In the genomic region with DNA sequence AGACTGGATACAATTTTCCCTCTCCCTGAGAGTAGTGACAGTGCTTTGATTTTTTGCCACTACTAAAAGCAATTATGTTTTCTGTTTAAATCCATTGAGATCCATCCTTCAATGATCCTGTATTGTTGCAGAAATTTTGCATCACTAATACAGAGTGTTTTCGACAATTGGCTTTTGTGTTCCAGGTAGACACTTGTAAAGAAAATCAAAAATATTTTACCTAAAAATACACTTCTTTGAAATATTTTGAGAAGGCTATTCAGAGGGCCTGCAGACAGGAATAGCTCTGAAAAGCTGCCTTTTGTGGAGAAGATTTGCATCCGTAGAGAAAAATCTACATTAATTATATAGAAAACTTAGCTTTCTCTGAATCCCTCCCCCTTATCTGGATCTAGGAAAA, we compare ENCODE assay signal across 9 cellular contexts.
"Had no signal": no experiment of that assay in that cellular context is flagged by ENCODE, and none has a peak within 500 bp of the region (broad histone marks: within the 10 kb centered on the region; RNA-seq: fewer than 3 reads in every experiment).

No MANE protein-coding gene starts in this region.

- H3K4me3 Mint-ChIP-seq: IgD-negative memory B cell had no signal

- H3K4me1 Mint-ChIP-seq: IgD-negative memory B cell had no signal

- DNase-seq: IMR-90, KBM-7, KG1 had no signal

- FAIRE-seq: HepG2, HTR-8/SVneo, K562 had no signal

- H3K4me3 ChIP-seq: K562 had no signal

- H3K27ac ChIP-seq: HL-60, KMS-11 had no signal

- H3K27me3 Mint-ChIP-seq: IgD-negative memory B cell had no signal

- H3K9ac ChIP-seq: KMS-11 had no signal

- H3K4me2 ChIP-seq: KMS-11 had no signal

- ATAC-seq: HepG2, K562 had no signal

- H3K27ac Mint-ChIP-seq: IgD-negative memory B cell had no signal
